Comparison of ENCODE assay signal across 8 cellular contexts in genomic region chr5:56910123-56910951, GRCh38. TPM values are rescaled to one million over a fixed set of nuclear protein-coding genes. Genes with fewer than 3 reads are reported as not detected.
DNase-seq lines count a peak whose midpoint lies in the region; TF ChIP-seq lines count a peak whose summit lies in the region.

No MANE protein-coding gene starts in this region.

- peak overlapping the region; percentile 12 for H3T11ph ChIP-seq in H9 (ENCODE audit: low read length)

- peak overlapping the region; percentile 40 for H2BK120ac ChIP-seq in H9 (ENCODE audit: low read depth, low read length, poor library complexity, severe bottlenecking)

- peak overlapping the region; percentile 79 to 86 for H3K4me3 Mint-ChIP-seq in H9

- no peaks in the 10 kb centered on the region for H3K9me3 ChIP-seq in H9 (ENCODE audit: control insufficient read depth, low read depth, low read length)
- H3K9me3 ChIP-seq in KOPT-K1 (ENCODE audit: insufficient read depth, low read length, poor library complexity, severe bottlenecking) = peaks cover 6% of the 10 kb centered on the region
- H3K9me3 ChIP-seq in mononuclear cell (ENCODE audit: low read depth, low read length) = no peaks in the 10 kb centered on the region
- no peaks in the 10 kb centered on the region for H3K9me3 ChIP-seq in subcutaneous abdominal adipose tissue (ENCODE audit: control insufficient read depth in 5 of 5, low read length in 5 of 5)

- H3K4me3 ChIP-seq in mononuclear cell (ENCODE audit: low read length) (peak overlapping the region; percentile 58), subcutaneous abdominal adipose tissue (ENCODE audit: low read depth in 1 of 5, low read length in 5 of 5) (peak overlapping the region; percentile 76 to 98 (median 89))

- H3K56ac ChIP-seq in H9 (ENCODE audit: insufficient read length, low read depth, low read length) = peak overlapping the region; percentile 50

- H3K9ac ChIP-seq in H9 (ENCODE audit: extremely low read depth, insufficient read length, low read length) (peak overlapping the region; percentile 90), subcutaneous abdominal adipose tissue (ENCODE audit: low read length in 5 of 5) (peak overlapping the region; percentile 2 to 94 (median 88))

- no peak for TF ChIP-seq CTCF in H9 (conservative IDR thresholded peaks at IDR 0.05)

- no peak overlapping the region for H2AK5ac ChIP-seq in H9 (ENCODE audit: insufficient read length, low read length)

- no peak overlapping the region for H2BK15ac ChIP-seq in H9 (ENCODE audit: low read depth, low read length)

- no peaks in the 10 kb centered on the region for H3K9me3 Mint-ChIP-seq in H9

- no peak overlapping the region for H4K8ac ChIP-seq in H9 (replicated peaks; ENCODE audit: insufficient read length, low read depth, low read length)

- no peaks in the 10 kb centered on the region for H3K27me3 Mint-ChIP-seq in H9 (ENCODE audit: low read depth)

- 0 out of 2 replicates have a peak, but pooled peaks cover 1% of the 10 kb centered on the region for H3K36me3 ChIP-seq in KOPT-K1 (ENCODE audit: insufficient read depth, low read length)
- peaks cover 0 to 3% (median 0%) of the 10 kb centered on the region in 5 donors for H3K36me3 ChIP-seq in subcutaneous abdominal adipose tissue (ENCODE audit: control insufficient read depth in 5 of 5, insufficient read depth in 5 of 5, low read length in 5 of 5)

- H3K23me2 ChIP-seq in H9 (ENCODE audit: insufficient read length, low read depth, low read length, poor library complexity, severe bottlenecking) = peaks cover 8% of the 10 kb centered on the region

- H4K5ac ChIP-seq in H9 (ENCODE audit: insufficient read length, low read depth, low read length) = peak overlapping the region; percentile 91

- H3K23ac ChIP-seq in H9 (ENCODE audit: insufficient read length, low read depth, low read length) = no peak overlapping the region

- peak overlapping the region; percentile 82 for H3K18ac ChIP-seq in H9 (ENCODE audit: insufficient read length, low read depth, low read length)

- H3K4me1 ChIP-seq in H9 (ENCODE audit: insufficient read depth, low read length) (no peaks in the 10 kb centered on the region; the same call in 1 of the 2 replicates), mononuclear cell (ENCODE audit: insufficient read depth, low read length) (peaks cover 19% of the 10 kb centered on the region), subcutaneous abdominal adipose tissue (ENCODE audit: control insufficient read depth in 5 of 5, insufficient read depth in 5 of 5, low read length in 5 of 5) (peaks cover 0 to 17% (median 13%) of the 10 kb centered on the region in 5 donors)

- H3K27me3 ChIP-seq in H9 (ENCODE audit: insufficient read depth, low read length) = no peaks in the 10 kb centered on the region
- H3K27me3 ChIP-seq in mononuclear cell (ENCODE audit: insufficient read depth, low read length) = no peaks in the 10 kb centered on the region
- no peaks in the 10 kb centered on the region for H3K27me3 ChIP-seq in subcutaneous abdominal adipose tissue (ENCODE audit: control insufficient read depth in 5 of 5, insufficient read depth in 4 of 5, low read length in 5 of 5)

- no peak overlapping the region for H4K91ac ChIP-seq in H9 (ENCODE audit: insufficient read length, low read depth, low read length)

- no peak overlapping the region for H2BK12ac ChIP-seq in H9 (ENCODE audit: insufficient read length, low read depth, low read length)

- H3K4me1 Mint-ChIP-seq in H9 = peaks cover 18 to 23% of the 10 kb centered on the region in 2 experiments

- H2BK20ac ChIP-seq in H9 (ENCODE audit: low read depth, low read length, poor library complexity, severe bottlenecking) = no peak overlapping the region

- no peaks in the 10 kb centered on the region for H3K79me1 ChIP-seq in H9 (ENCODE audit: insufficient read depth, low read depth, low read length, poor library complexity, severe bottlenecking)

- H3K79me2 ChIP-seq in H9 (ENCODE audit: insufficient read depth, low read length) = no peaks in the 10 kb centered on the region

- peak overlapping the region; percentile 43 for H2BK5ac ChIP-seq in H9 (ENCODE audit: insufficient read length, low read length)

- peak; percentile 19 for DNase-seq in NCI-H1105 (lab: John Stamatoyannopoulos, UW)
- no peak for DNase-seq in NCI-H1105 treated with DMSO at 0.1 percent for 48 hours (lab: John Stamatoyannopoulos, UW)
- no peak for DNase-seq in H9
- peak; percentile 11 for DNase-seq in T-helper 9 cell
- DNase-seq in effector CD8-positive, alpha-beta T cell (lab: John Stamatoyannopoulos, UW) = peak; percentile 34

- peak overlapping the region; percentile 68 for H3K4me2 ChIP-seq in H9 (ENCODE audit: insufficient read depth, insufficient read length, low read length)

- H4K20me1 ChIP-seq in H9 (ENCODE audit: control insufficient read depth, insufficient read depth, insufficient read length) = no peaks in the 10 kb centered on the region

- peaks cover 4 to 10% (median 6%) of the 10 kb centered on the region in 3 experiments for H3K36me3 Mint-ChIP-seq in H9 (ENCODE audit: insufficient read depth in 1 of 3, low read depth in 3 of 3)

- peak overlapping the region; percentile 1 for H2AFZ ChIP-seq in H9 (ENCODE audit: low read length)

- WGBS in H9 (ENCODE audit: extremely low coverage, insufficient read length, low lambda C conversion rate) = no CpG with 5 or more reads among the region's 32 CpGs

- H3K14ac ChIP-seq in H9 (ENCODE audit: insufficient read depth, low read length) = peak overlapping the region; percentile 91; the same call in 1 of the 2 replicates

- H3K4ac ChIP-seq in H9 (ENCODE audit: low read depth, low read length) = peak overlapping the region; percentile 47; the same call in 1 of the 2 replicates

- peak overlapping the region; percentile 81 to 99 (median 98) for H3K27ac Mint-ChIP-seq in H9

- H3K27ac ChIP-seq in H9 (ENCODE audit: insufficient read length, low read depth, low read length) (peak overlapping the region; percentile 76), KOPT-K1 (ENCODE audit: low read depth, low read length, poor library complexity, severe bottlenecking) (peak overlapping the region; percentile 67), subcutaneous abdominal adipose tissue (ENCODE audit: low read depth, low read length) (peak overlapping the region; percentile 91)

RNA-seq across cellular contexts. Expression of gene SETD9, which starts 0.9 kb away (rescaled TPM):
- total RNA-seq in H9 (2021) = 15.1 and 15.7 TPM in 2 replicates
- 5.6 TPM for total RNA-seq in mononuclear cell

RNA-seq across cellular contexts. Expression of gene MIER3, which starts 41.6 kb away (rescaled TPM):
- 44.8 and 45.1 TPM in 2 replicates for total RNA-seq in H9 (2021)
- 64.3 TPM for total RNA-seq in mononuclear cell

Comparison
In these comparisons a context has a peak if more than half of its experiments do, and no peak if none do; other contexts are left out.
1. DNase-seq: peak in NCI-H1105 (single experiment), T-helper 9 cell (single experiment) and effector CD8-positive, alpha-beta T cell (single experiment); none in NCI-H1105 treated with DMSO at 0.1 percent for 48 hours (single experiment) and H9 (single experiment).
2. Peak in every context shown above with its lines, with median percentiles within 50 percentile points of each other: H3K27ac ChIP-seq.